7 cellular contexts compared by ENCODE assay signal in genomic region chr1:206281912-206282657, GRCh38.
A peak's percentile ranks its signal among the peaks of the same experiment; 100 is the strongest.
DNase-seq lines count a peak whose midpoint lies in the region; ATAC-seq, FAIRE-seq and TF ChIP-seq lines count a peak whose summit lies in the region.
"Not testable (repeated sequence)": the region's sequence is repeated elsewhere in the genome, so short reads cannot be mapped to it uniquely, and the experiment has no call there.

No MANE protein-coding gene starts in this region.

- no CpG with 5 or more reads among the region's 2 CpGs for WGBS in K562 (ENCODE audit: insufficient coverage, low coverage, missing lambda C conversion rate)
- WGBS in lung, 2 donors, result no CpG with 5 or more reads among the region's 2 CpGs

- not testable (repeated sequence) for TF ChIP-seq EP300 in K562 (IDR thresholded peaks at IDR 0.05; ENCODE audit: low read length)

- not testable (repeated sequence) for TF ChIP-seq CTCF in RWPE2 (IDR thresholded peaks at IDR 0.05; ENCODE audit: poor library complexity, severe bottlenecking); K562 (IDR thresholded peaks at IDR 0.05 in 2 of 3, conservative IDR thresholded peaks at IDR 0.05 in 1 of 3; ENCODE audit: insufficient read depth in 2 of 3, low read depth in 1 of 3, low read length in 3 of 3); lung (IDR thresholded peaks at IDR 0.05; ENCODE audit: control extremely low read depth, extremely low read depth)

- not testable (repeated sequence) for TF ChIP-seq RAD21 in K562 (CRISPR knock-in tag; conservative IDR thresholded peaks at IDR 0.05 in 1 of 2, IDR thresholded peaks at IDR 0.05 in 1 of 2)

- in situ Hi-C loops in K562 (cut with MboI), result not testable (repeated sequence)

- H3K4me3 ChIP-seq in RWPE2 (ENCODE audit: severe bottlenecking); K562; lung: not testable (repeated sequence)

- H3K9ac ChIP-seq in K562 (ENCODE audit: insufficient read depth in 1 of 2, low read depth in 2 of 2, low read length in 2 of 2), result not testable (repeated sequence)

- not testable (repeated sequence) for H3K79me2 ChIP-seq in K562 (ENCODE audit: control insufficient read depth, insufficient read depth, low read length)

- not testable (repeated sequence) for DNase-seq in RWPE2 (ENCODE audit: low spot score); K562 (ENCODE audit: extremely low read depth in 1 of 4, low spot score in 3 of 4); lung (ENCODE audit: low spot score)

- POLR2A ChIA-PET in K562 (lab: Yijun Ruan, JAX), result not testable (repeated sequence)

- intact Hi-C loops in K562 (cut with micrococcal nuclease), result not testable (repeated sequence)

- not testable (repeated sequence) for H3K4me1 ChIP-seq in RWPE2 (ENCODE audit: insufficient read depth, poor library complexity, severe bottlenecking); K562 (replicated peaks in 1 of 2; ENCODE audit: control insufficient read depth in 2 of 2, insufficient read depth in 2 of 2, low read length in 2 of 2); lung (ENCODE audit: control insufficient read depth in 2 of 2, insufficient read depth in 2 of 2, low read length in 2 of 2)

- H3K27ac ChIP-seq in RWPE2 (ENCODE audit: poor library complexity, severe bottlenecking); K562 (ENCODE audit: extremely low read depth, low read depth, low read length); lung (ENCODE audit: low read depth in 1 of 2, low read length in 1 of 2): not testable (repeated sequence)

- ATAC-seq in GM18867 (IDR thresholded peaks at IDR 0.05; ENCODE audit: unreplicated experiment) (peak; percentile 65), GM21515 (IDR thresholded peaks at IDR 0.05; ENCODE audit: unreplicated experiment) (peak; percentile 57), HG02763 (IDR thresholded peaks at IDR 0.05; ENCODE audit: unreplicated experiment) (peak; percentile 72), HG03175 (IDR thresholded peaks at IDR 0.05; ENCODE audit: unreplicated experiment) (peak; percentile 79), RWPE2 (ENCODE audit: low read depth) (peak; percentile 93), K562 (peak; percentile 60), lung (ENCODE audit: insufficient read depth, low FRiP score) (peak; percentile 67)

- CTCF ChIA-PET in K562 (lab: Yijun Ruan, JAX; ENCODE audit: low intra/inter-chr PET ratio), result not testable (repeated sequence)

- not testable (repeated sequence) for H3K4me2 ChIP-seq in K562 (ENCODE audit: insufficient read depth, low read length)

- not testable (repeated sequence) for BruUV-seq in K562 (replicated peaks; lab: Mats Ljungman, UMichigan)

- TF ChIP-seq POLR2A in K562 (conservative IDR thresholded peaks at IDR 0.05), result not testable (repeated sequence)

- not testable (repeated sequence) for H3K27me3 ChIP-seq in RWPE2 (ENCODE audit: insufficient read depth, poor library complexity, severe bottlenecking); K562 (ENCODE audit: control insufficient read depth in 2 of 2, insufficient read depth in 2 of 2, low read length in 2 of 2); lung (ENCODE audit: control insufficient read depth, insufficient read depth)

- not testable (repeated sequence) for H3K36me3 ChIP-seq in RWPE2 (ENCODE audit: low read depth); K562 (ENCODE audit: control insufficient read depth, insufficient read depth, low read length); lung (ENCODE audit: control insufficient read depth in 2 of 2, insufficient read depth in 2 of 2, low read length in 2 of 2)

- not testable (repeated sequence) for H3K9me1 ChIP-seq in K562 (ENCODE audit: control insufficient read depth, insufficient read depth, low read length)

- FAIRE-seq in K562 (lab: Jason Lieb, UNC), result not testable (repeated sequence)

- H2AFZ ChIP-seq in K562 (ENCODE audit: low read depth, low read length), result not testable (repeated sequence)

- not testable (repeated sequence) for H4K20me1 ChIP-seq in K562 (replicated peaks; ENCODE audit: control insufficient read depth, insufficient read depth, low read length)

- H3K9me3 ChIP-seq in RWPE2 (ENCODE audit: severe bottlenecking); K562 (replicated peaks; ENCODE audit: control insufficient read depth, insufficient read depth, low read depth, low read length); lung (ENCODE audit: control insufficient read depth in 2 of 2, insufficient read depth in 1 of 2, low read length in 1 of 2): not testable (repeated sequence)
